In genomic region chr6:111606620-111607115, GRCh38 we compare ENCODE assay signal across 8 cellular contexts. TPM values are rescaled to one million over a fixed set of nuclear protein-coding genes. Genes with fewer than 3 reads are reported as not detected.
DNase-seq lines count a peak whose midpoint lies in the region; ATAC-seq and TF ChIP-seq lines count a peak whose summit lies in the region.

No MANE protein-coding gene starts in this region.

- H3K9me2 ChIP-seq in PC-3 (replicated peaks; ENCODE audit: low read length), result no peaks in the 10 kb centered on the region

- CTCF ChIA-PET in PC-3 (lab: Charles Lee), result no interaction called here

- POLR2A ChIA-PET in PC-3 (lab: Charles Lee; ENCODE audit: unreplicated experiment), result no interaction called here

- H3K4me1 ChIP-seq in PC-3 (ENCODE audit: insufficient read depth, low read length), result peaks cover 37% of the 10 kb centered on the region
- H3K4me1 ChIP-seq in prostate gland (replicated peaks), result peaks cover 21% of the 10 kb centered on the region

- H3K27ac ChIP-seq in PC-3 (ENCODE audit: low read length), result peak overlapping the region; percentile 91
- peak overlapping the region; percentile 88 to 90 for H3K27ac ChIP-seq in prostate gland

- 50% methylated on average over 7 of the region's 7 CpGs for WGBS in prostate gland

- H3K27me3 ChIP-seq in PC-3 (ENCODE audit: low read length) (no peaks in the 10 kb centered on the region), prostate gland (replicated peaks; ENCODE audit: insufficient read depth) (no peaks in the 10 kb centered on the region)

- H3K4me2 ChIP-seq in PC-3 (ENCODE audit: low read length), result peak overlapping the region; percentile 93

- H2AFZ ChIP-seq in PC-3 (ENCODE audit: low read length), result no peak overlapping the region

- H3K36me3 ChIP-seq in PC-3 (ENCODE audit: low read depth, low read length) (no peaks in the 10 kb centered on the region), prostate gland (no peaks in the 10 kb centered on the region)

- H3K4me3 ChIP-seq in PC-3 (ENCODE audit: low read length) (peak overlapping the region; percentile 89; the same call in 1 of the 2 replicates), epithelial cell of proximal tubule (ENCODE audit: low read depth, low read length) (peak overlapping the region; percentile 67), prostate gland (peak overlapping the region; percentile 45 to 52)

- H3K9me3 ChIP-seq in PC-3 (ENCODE audit: low read length) (no peaks in the 10 kb centered on the region), prostate gland (no peaks in the 10 kb centered on the region)

- BruUV-seq in PC-3 (replicated peaks; lab: Mats Ljungman, UMichigan), result no TSS peak

- TF ChIP-seq CTCF in PC-3 (conservative IDR thresholded peaks at IDR 0.05; ENCODE audit: low read depth, low read length) (no peak), epithelial cell of proximal tubule (conservative IDR thresholded peaks at IDR 0.05; ENCODE audit: low read depth, low read length) (no peak), prostate gland (IDR thresholded peaks at IDR 0.05) (no peak)

- no peaks in the 10 kb centered on the region for H4K20me1 ChIP-seq in PC-3 (ENCODE audit: low read length)

- no peak for TF ChIP-seq POLR2A in prostate gland (IDR thresholded peaks at IDR 0.05)

- ATAC-seq in PC-3 (no peak), GM19328 (IDR thresholded peaks at IDR 0.05; ENCODE audit: unreplicated experiment) (no peak), HG03025 (IDR thresholded peaks at IDR 0.05; ENCODE audit: low FRiP score, unreplicated experiment) (no peak)

- DNase-seq in ELR (ENCODE audit: low read depth) (peak; percentile 25), PC-3 (no peak), epithelial cell of proximal tubule (ENCODE audit: low read depth) (no peak), prostate gland (ENCODE audit: low spot score) (no peak), SHP77 treated with DMSO at 0.1 percent for 48 hours (lab: John Stamatoyannopoulos, UW) (no peak)
- no peak for DNase-seq in stimulated activated CD4-positive, alpha-beta T cell treated with anti-CD3 and anti-CD28 coated beads, Interleukin-2, amount 100 ng/mL, for 48 hours

- intact Hi-C loops in PC-3 (cut with micrococcal nuclease), result no loop called here
- intact Hi-C loops in prostate gland (cut with DNase I), result no loop called here

- peaks cover 4% of the 10 kb centered on the region for H3F3A ChIP-seq in PC-3 (ENCODE audit: low read length, unreplicated experiment)

- peaks cover 38% of the 10 kb centered on the region for H3K79me2 ChIP-seq in PC-3 (ENCODE audit: low read length)

- peak overlapping the region; percentile 85; the same call in 1 of the 2 replicates for H3K9ac ChIP-seq in PC-3 (ENCODE audit: low read length)

RNA-seq across cellular contexts. Expression of gene TRAF3IP2, which starts 1.0 kb away (rescaled TPM):
- total RNA-seq in PC-3 (2014; rRNA removed) (26.1 and 37.7 TPM in 2 replicates), epithelial cell of proximal tubule (31.3 and 37.8 TPM in 2 replicates), prostate gland (10 to 100 TPM; 40.2 to 52.4 TPM)
